In the genomic region with DNA sequence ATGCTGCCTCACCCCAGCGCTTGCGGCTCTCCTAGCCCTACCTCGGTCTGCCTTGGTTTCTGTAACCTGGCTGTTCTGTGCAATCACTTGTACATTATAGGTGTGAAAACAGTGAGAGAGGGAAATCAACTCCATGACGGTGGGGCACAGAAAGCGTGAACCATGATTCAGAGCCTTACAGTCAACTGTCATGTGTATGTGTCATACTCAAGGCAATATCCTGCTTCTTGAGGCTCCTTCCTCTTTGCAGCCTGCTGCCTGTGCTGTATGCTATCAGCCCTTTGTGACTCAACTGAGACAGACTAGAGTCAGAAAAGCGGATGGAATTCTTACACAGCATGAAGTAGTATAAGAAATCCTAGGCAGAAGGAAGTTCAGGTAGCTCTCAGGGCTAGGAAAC, we compare ENCODE assay signal across 9 cellular contexts. TPM values are rescaled to one million over a fixed set of nuclear protein-coding genes. Genes with fewer than 3 reads are reported as not detected.
DNase-seq lines count a peak whose midpoint lies in the region; ATAC-seq, FAIRE-seq and TF ChIP-seq lines count a peak whose summit lies in the region.
"Had no signal": no experiment of that assay in that cellular context is flagged by ENCODE, and none has a peak within 500 bp of the region (broad histone marks: within the 10 kb centered on the region; RNA-seq: fewer than 3 reads in every experiment).

No MANE protein-coding gene starts in this region.

- peak; percentile 94 for DNase-seq in H54 (ENCODE audit: insufficient read length, low spot score)
- DNase-seq in T-cell = peak in 2 of 34 experiments; percentile 7 to 29
- no peak for DNase-seq in chondrocyte (ENCODE audit: low spot score)
- peak; percentile 41 to 55 for DNase-seq in stimulated activated CD4-positive, alpha-beta T cell treated with anti-CD3 and anti-CD28 coated beads, Interleukin-15, amount 100 ng/mL, for 48 hours (ENCODE audit: low read depth in 2 of 2)
- no peak for DNase-seq in GM10248 (ENCODE audit: extremely low spot score)

- H3K4me3 Mint-ChIP-seq in T-cell (no peak overlapping the region), chondrocyte (ENCODE audit: unreplicated experiment) (no peak overlapping the region)

- TF ChIP-seq CTCF in chondrocyte (IDR thresholded peaks at IDR 0.05) (no peak), GM10248 (IDR thresholded peaks at IDR 0.05; ENCODE audit: control extremely low read depth, extremely low read depth, low read depth, missing control alignments) (no peak)

- CTCF ChIA-PET in T-cell (lab: Charles Lee) (interaction anchor here in 1 of 2 donors (0.5 kb wide), 1 partner anchor 272 kb away, joined by 3 read pairs; no protein-coding TSS in a partner anchor), GM10248 (lab: Yijun Ruan, JAX) (interaction anchor here (7.1 kb wide), 1 partner anchor 14 kb away, joined by 62 read pairs; no protein-coding TSS in a partner anchor)

- TF ChIP-seq POLR2A in H54 (IDR thresholded peaks at IDR 0.05; ENCODE audit: low read depth, low read length) = no peak

- peak in 3 of 4 experiments; percentile 55 to 67 (median 60) for ATAC-seq in T-cell (replicated peaks in 1 of 4)
- ATAC-seq in HG03354 (IDR thresholded peaks at IDR 0.05; ENCODE audit: poor library complexity, severe bottlenecking, unreplicated experiment) = no peak
- no peak for ATAC-seq in HG03520 (IDR thresholded peaks at IDR 0.05; ENCODE audit: unreplicated experiment)
- ATAC-seq in GM18517 (IDR thresholded peaks at IDR 0.05; ENCODE audit: unreplicated experiment) = no peak

- FAIRE-seq in H54 (lab: Jason Lieb, UNC) = peak; percentile 97

- peaks cover 31 to 40% of the 10 kb centered on the region in 2 donors for H3K27me3 Mint-ChIP-seq in T-cell
- H3K27me3 Mint-ChIP-seq in chondrocyte (ENCODE audit: low read depth) = no peaks in the 10 kb centered on the region

- H3K4me1 Mint-ChIP-seq in T-cell (peaks cover 21 to 30% (median 24%) of the 10 kb centered on the region in 3 donors), chondrocyte (ENCODE audit: low read depth) (peaks cover 17% of the 10 kb centered on the region)

- POLR2A ChIA-PET in T-cell (lab: Charles Lee) (interaction anchor here in 1 of 2 donors (0.6 kb wide), 1 partner anchor 14 kb away, joined by 3 read pairs; no protein-coding TSS in a partner anchor), GM10248 (lab: Yijun Ruan, JAX) (no interaction called here)

- H3K9me3 Mint-ChIP-seq in T-cell (no peaks in the 10 kb centered on the region), chondrocyte (ENCODE audit: low read depth) (no peaks in the 10 kb centered on the region)

- H3K36me3 Mint-ChIP-seq in T-cell (no peaks in the 10 kb centered on the region), chondrocyte (ENCODE audit: low read depth) (no peaks in the 10 kb centered on the region)

- no peak overlapping the region for H3K27ac Mint-ChIP-seq in T-cell
- peak overlapping the region; percentile 69 for H3K27ac Mint-ChIP-seq in chondrocyte (ENCODE audit: unreplicated experiment)

RNA-seq across cellular contexts. Expression of a gene that starts 2.1 kb away (rescaled TPM):
- total RNA-seq in T-cell = 1 to 10 TPM in 4 of 5 donors, under 1 TPM in 1; 0.89 to 3.9 (median 1.6) TPM
- 1.6 to 3.5 TPM (median 2.9 TPM) in 3 replicates for total RNA-seq in chondrocyte

RNA-seq across cellular contexts. Expression of a gene that starts 37.5 kb away (rescaled TPM):
- total RNA-seq in T-cell (10 to 100 TPM; 19.9 to 30.5 (median 29.4) TPM), chondrocyte (20.7 to 28.2 TPM (median 22.5 TPM) in 3 replicates)

RNA-seq across cellular contexts. Expression of a gene that starts 58.9 kb away (rescaled TPM):
- total RNA-seq in T-cell = not detected
- total RNA-seq in chondrocyte = not detected in 3 replicates
- total RNA-seq: activated CD8-positive, alpha-beta memory T cell treated with anti-CD3 and anti-CD28 coated beads for 36 hours had no signal

Comparison
In these comparisons a context has a peak if more than half of its experiments do, and no peak if none do; other contexts are left out.
1. DNase-seq: peak in H54 (single experiment) and stimulated activated CD4-positive, alpha-beta T cell treated with anti-CD3 and anti-CD28 coated beads, Interleukin-15, amount 100 ng/mL, for 48 hours (2 of 2); none in chondrocyte (single experiment) and GM10248 (single experiment).
2. ATAC-seq: peak in T-cell (3 of 4); none in HG03354 (single experiment), HG03520 (single experiment) and GM18517 (single experiment).